Comparison of ENCODE assay signal across 1 cellular context in genomic region chrX:49000640-49001039, GRCh38.
TF ChIP-seq lines count a peak whose summit lies in the region.

No MANE protein-coding gene starts in this region.

TF ChIP-seq in GM12878, 131 proteins besides CTCF, POLR2A, EP300 and RAD21:
- no peak for TF ChIP-seq POLR2AphosphoS2 (IDR thresholded peaks at IDR 0.05; ENCODE audit: low read depth, low read length)
- TF ChIP-seq IRF5 (IDR thresholded peaks at IDR 0.05; ENCODE audit: borderline replicate concordance), result no peak
- no peak for TF ChIP-seq JUNB (IDR thresholded peaks at IDR 0.05)
- no peak for TF ChIP-seq POLR2AphosphoS5 (IDR thresholded peaks at IDR 0.05; ENCODE audit: low read length)
- TF ChIP-seq BRCA1 (IDR thresholded peaks at IDR 0.05; ENCODE audit: low read depth, low read length), result no peak
- no peak for TF ChIP-seq SIN3A (IDR thresholded peaks at IDR 0.05; ENCODE audit: low read depth, low read length)
- TF ChIP-seq BMI1 (IDR thresholded peaks at IDR 0.05; ENCODE audit: borderline replicate concordance), result no peak
- no peak for TF ChIP-seq CHD4 (IDR thresholded peaks at IDR 0.05)
- TF ChIP-seq POU2F2 (IDR thresholded peaks at IDR 0.05; ENCODE audit: borderline replicate concordance, low read depth, low read length), result no peak
- TF ChIP-seq USF2 (IDR thresholded peaks at IDR 0.05; ENCODE audit: borderline replicate concordance, low read depth, low read length), result no peak
- no peak for TF ChIP-seq LARP7 (IDR thresholded peaks at IDR 0.05)
- TF ChIP-seq FOXM1 (IDR thresholded peaks at IDR 0.05; ENCODE audit: low read depth, low read length), result no peak
- no peak for TF ChIP-seq HCFC1 (IDR thresholded peaks at IDR 0.05; ENCODE audit: low read length)
- no peak for TF ChIP-seq MEF2A (IDR thresholded peaks at IDR 0.05; ENCODE audit: insufficient read depth, low read depth, low read length)
- TF ChIP-seq CHD1 (IDR thresholded peaks at IDR 0.05; ENCODE audit: low read depth, low read length), result no peak
